Comparison of ENCODE assay signal across 2 cellular contexts in the genomic region with DNA sequence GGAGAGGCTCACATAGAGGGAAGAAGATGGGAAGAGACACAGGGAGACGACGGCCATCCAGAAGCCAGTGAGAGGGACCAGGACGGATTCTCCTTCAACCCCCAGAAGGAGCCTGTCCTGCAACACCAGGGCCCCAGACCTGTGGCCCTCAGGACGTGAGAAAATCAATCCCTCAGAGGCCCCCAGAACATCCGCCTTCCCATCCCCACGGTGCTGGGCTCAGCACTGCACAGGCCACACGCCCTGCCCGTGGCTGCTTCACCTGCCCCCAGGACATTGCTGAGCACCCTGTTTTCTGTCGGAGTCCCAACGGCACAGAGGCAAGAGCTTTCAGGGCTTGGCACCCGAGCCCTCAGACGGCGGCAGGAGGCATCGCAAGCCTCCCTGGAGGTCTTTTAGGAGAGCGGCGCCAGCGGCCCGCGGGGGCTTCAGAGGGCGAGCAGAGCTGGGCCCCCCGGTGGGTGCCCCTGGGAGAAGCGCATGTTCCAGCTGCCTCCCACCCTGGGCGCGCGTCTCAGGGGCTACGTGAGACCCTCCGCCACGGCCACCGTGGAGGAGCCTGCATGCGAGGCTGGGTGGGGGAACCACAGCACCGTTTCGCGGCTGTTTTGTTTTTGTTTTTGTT.
A peak's percentile ranks its signal among the peaks of the same experiment; 100 is the strongest.
TF ChIP-seq lines count a peak whose summit lies in the region.

No MANE protein-coding gene starts in this region.

TF ChIP-seq in HepG2, 621 proteins besides CTCF, POLR2A, EP300 and RAD21:
- no peak for TF ChIP-seq ZNF790 (CRISPR knock-in tag; IDR thresholded peaks at IDR 0.05; ENCODE audit: borderline replicate concordance)
- TF ChIP-seq PITX1 (CRISPR knock-in tag; IDR thresholded peaks at IDR 0.05), result no peak
- TF ChIP-seq, protein P1, sequence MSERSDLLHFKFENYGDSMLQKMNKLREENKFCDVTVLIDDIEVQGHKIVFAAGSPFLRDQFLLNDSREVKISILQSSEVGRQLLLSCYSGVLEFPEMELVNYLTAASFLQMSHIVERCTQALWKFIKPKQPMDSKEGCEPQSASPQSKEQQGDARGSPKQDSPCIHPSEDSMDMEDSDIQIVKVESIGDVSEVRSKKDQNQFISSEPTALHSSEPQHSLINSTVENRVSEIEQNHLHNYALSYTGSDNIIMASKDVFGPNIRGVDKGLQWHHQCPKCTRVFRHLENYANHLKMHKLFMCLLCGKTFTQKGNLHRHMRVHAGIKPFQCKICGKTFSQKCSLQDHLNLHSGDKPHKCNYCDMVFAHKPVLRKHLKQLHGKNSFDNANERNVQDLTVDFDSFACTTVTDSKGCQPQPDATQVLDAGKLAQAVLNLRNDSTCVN (CRISPR knock-in tag; IDR thresholded peaks at IDR 0.05; ENCODE audit: borderline replicate concordance), result no peak
- TF ChIP-seq ZSCAN21 (CRISPR knock-in tag; IDR thresholded peaks at IDR 0.05; ENCODE audit: borderline replicate concordance), result no peak
- TF ChIP-seq, protein P2, sequence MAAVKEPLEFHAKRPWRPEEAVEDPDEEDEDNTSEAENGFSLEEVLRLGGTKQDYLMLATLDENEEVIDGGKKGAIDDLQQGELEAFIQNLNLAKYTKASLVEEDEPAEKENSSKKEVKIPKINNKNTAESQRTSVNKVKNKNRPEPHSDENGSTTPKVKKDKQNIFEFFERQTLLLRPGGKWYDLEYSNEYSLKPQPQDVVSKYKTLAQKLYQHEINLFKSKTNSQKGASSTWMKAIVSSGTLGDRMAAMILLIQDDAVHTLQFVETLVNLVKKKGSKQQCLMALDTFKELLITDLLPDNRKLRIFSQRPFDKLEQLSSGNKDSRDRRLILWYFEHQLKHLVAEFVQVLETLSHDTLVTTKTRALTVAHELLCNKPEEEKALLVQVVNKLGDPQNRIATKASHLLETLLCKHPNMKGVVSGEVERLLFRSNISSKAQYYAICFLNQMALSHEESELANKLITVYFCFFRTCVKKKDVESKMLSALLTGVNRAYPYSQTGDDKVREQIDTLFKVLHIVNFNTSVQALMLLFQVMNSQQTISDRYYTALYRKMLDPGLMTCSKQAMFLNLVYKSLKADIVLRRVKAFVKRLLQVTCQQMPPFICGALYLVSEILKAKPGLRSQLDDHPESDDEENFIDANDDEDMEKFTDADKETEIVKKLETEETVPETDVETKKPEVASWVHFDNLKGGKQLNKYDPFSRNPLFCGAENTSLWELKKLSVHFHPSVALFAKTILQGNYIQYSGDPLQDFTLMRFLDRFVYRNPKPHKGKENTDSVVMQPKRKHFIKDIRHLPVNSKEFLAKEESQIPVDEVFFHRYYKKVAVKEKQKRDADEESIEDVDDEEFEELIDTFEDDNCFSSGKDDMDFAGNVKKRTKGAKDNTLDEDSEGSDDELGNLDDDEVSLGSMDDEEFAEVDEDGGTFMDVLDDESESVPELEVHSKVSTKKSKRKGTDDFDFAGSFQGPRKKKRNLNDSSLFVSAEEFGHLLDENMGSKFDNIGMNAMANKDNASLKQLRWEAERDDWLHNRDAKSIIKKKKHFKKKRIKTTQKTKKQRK (IDR thresholded peaks at IDR 0.05; ENCODE audit: low read length), result no peak
- TF ChIP-seq, protein P3, sequence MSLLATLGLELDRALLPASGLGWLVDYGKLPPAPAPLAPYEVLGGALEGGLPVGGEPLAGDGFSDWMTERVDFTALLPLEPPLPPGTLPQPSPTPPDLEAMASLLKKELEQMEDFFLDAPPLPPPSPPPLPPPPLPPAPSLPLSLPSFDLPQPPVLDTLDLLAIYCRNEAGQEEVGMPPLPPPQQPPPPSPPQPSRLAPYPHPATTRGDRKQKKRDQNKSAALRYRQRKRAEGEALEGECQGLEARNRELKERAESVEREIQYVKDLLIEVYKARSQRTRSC (CRISPR knock-in tag; IDR thresholded peaks at IDR 0.05; ENCODE audit: low read depth), result no peak
- TF ChIP-seq FOXM1 (CRISPR knock-in tag; IDR thresholded peaks at IDR 0.05), result no peak
- no peak for TF ChIP-seq NBN (conservative IDR thresholded peaks at IDR 0.05)
- no peak for TF ChIP-seq ZMYM4 (CRISPR knock-in tag; IDR thresholded peaks at IDR 0.05)
- TF ChIP-seq, protein P4, sequence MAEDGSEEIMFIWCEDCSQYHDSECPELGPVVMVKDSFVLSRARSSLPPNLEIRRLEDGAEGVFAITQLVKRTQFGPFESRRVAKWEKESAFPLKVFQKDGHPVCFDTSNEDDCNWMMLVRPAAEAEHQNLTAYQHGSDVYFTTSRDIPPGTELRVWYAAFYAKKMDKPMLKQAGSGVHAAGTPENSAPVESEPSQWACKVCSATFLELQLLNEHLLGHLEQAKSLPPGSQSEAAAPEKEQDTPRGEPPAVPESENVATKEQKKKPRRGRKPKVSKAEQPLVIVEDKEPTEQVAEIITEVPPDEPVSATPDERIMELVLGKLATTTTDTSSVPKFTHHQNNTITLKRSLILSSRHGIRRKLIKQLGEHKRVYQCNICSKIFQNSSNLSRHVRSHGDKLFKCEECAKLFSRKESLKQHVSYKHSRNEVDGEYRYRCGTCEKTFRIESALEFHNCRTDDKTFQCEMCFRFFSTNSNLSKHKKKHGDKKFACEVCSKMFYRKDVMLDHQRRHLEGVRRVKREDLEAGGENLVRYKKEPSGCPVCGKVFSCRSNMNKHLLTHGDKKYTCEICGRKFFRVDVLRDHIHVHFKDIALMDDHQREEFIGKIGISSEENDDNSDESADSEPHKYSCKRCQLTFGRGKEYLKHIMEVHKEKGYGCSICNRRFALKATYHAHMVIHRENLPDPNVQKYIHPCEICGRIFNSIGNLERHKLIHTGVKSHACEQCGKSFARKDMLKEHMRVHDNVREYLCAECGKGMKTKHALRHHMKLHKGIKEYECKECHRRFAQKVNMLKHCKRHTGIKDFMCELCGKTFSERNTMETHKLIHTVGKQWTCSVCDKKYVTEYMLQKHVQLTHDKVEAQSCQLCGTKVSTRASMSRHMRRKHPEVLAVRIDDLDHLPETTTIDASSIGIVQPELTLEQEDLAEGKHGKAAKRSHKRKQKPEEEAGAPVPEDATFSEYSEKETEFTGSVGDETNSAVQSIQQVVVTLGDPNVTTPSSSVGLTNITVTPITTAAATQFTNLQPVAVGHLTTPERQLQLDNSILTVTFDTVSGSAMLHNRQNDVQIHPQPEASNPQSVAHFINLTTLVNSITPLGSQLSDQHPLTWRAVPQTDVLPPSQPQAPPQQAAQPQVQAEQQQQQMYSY (CRISPR knock-in tag; IDR thresholded peaks at IDR 0.05), result no peak
- TF ChIP-seq ZMAT3 (CRISPR knock-in tag; conservative IDR thresholded peaks at IDR 0.05), result no peak
- TF ChIP-seq RXRB (CRISPR knock-in tag; IDR thresholded peaks at IDR 0.05; ENCODE audit: borderline replicate concordance), result no peak
- TF ChIP-seq ELF4 (CRISPR knock-in tag; IDR thresholded peaks at IDR 0.05; ENCODE audit: borderline replicate concordance), result no peak
- no peak for TF ChIP-seq ZNF296 (CRISPR knock-in tag; conservative IDR thresholded peaks at IDR 0.05)
- no peak for TF ChIP-seq MYNN (CRISPR knock-in tag; IDR thresholded peaks at IDR 0.05; ENCODE audit: low read depth)

TF ChIP-seq in K562, 482 proteins besides CTCF, POLR2A, EP300 and RAD21:
- no peak for TF ChIP-seq NFIX (CRISPR knock-in tag; IDR thresholded peaks at IDR 0.05; ENCODE audit: low read depth)
- TF ChIP-seq, protein P5, sequence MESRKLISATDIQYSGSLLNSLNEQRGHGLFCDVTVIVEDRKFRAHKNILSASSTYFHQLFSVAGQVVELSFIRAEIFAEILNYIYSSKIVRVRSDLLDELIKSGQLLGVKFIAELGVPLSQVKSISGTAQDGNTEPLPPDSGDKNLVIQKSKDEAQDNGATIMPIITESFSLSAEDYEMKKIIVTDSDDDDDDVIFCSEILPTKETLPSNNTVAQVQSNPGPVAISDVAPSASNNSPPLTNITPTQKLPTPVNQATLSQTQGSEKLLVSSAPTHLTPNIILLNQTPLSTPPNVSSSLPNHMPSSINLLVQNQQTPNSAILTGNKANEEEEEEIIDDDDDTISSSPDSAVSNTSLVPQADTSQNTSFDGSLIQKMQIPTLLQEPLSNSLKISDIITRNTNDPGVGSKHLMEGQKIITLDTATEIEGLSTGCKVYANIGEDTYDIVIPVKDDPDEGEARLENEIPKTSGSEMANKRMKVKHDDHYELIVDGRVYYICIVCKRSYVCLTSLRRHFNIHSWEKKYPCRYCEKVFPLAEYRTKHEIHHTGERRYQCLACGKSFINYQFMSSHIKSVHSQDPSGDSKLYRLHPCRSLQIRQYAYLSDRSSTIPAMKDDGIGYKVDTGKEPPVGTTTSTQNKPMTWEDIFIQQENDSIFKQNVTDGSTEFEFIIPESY (CRISPR knock-in tag; IDR thresholded peaks at IDR 0.05), result 0 out of 2 replicates have a peak, but pooled peaks have one; percentile 38
- TF ChIP-seq, protein P6, sequence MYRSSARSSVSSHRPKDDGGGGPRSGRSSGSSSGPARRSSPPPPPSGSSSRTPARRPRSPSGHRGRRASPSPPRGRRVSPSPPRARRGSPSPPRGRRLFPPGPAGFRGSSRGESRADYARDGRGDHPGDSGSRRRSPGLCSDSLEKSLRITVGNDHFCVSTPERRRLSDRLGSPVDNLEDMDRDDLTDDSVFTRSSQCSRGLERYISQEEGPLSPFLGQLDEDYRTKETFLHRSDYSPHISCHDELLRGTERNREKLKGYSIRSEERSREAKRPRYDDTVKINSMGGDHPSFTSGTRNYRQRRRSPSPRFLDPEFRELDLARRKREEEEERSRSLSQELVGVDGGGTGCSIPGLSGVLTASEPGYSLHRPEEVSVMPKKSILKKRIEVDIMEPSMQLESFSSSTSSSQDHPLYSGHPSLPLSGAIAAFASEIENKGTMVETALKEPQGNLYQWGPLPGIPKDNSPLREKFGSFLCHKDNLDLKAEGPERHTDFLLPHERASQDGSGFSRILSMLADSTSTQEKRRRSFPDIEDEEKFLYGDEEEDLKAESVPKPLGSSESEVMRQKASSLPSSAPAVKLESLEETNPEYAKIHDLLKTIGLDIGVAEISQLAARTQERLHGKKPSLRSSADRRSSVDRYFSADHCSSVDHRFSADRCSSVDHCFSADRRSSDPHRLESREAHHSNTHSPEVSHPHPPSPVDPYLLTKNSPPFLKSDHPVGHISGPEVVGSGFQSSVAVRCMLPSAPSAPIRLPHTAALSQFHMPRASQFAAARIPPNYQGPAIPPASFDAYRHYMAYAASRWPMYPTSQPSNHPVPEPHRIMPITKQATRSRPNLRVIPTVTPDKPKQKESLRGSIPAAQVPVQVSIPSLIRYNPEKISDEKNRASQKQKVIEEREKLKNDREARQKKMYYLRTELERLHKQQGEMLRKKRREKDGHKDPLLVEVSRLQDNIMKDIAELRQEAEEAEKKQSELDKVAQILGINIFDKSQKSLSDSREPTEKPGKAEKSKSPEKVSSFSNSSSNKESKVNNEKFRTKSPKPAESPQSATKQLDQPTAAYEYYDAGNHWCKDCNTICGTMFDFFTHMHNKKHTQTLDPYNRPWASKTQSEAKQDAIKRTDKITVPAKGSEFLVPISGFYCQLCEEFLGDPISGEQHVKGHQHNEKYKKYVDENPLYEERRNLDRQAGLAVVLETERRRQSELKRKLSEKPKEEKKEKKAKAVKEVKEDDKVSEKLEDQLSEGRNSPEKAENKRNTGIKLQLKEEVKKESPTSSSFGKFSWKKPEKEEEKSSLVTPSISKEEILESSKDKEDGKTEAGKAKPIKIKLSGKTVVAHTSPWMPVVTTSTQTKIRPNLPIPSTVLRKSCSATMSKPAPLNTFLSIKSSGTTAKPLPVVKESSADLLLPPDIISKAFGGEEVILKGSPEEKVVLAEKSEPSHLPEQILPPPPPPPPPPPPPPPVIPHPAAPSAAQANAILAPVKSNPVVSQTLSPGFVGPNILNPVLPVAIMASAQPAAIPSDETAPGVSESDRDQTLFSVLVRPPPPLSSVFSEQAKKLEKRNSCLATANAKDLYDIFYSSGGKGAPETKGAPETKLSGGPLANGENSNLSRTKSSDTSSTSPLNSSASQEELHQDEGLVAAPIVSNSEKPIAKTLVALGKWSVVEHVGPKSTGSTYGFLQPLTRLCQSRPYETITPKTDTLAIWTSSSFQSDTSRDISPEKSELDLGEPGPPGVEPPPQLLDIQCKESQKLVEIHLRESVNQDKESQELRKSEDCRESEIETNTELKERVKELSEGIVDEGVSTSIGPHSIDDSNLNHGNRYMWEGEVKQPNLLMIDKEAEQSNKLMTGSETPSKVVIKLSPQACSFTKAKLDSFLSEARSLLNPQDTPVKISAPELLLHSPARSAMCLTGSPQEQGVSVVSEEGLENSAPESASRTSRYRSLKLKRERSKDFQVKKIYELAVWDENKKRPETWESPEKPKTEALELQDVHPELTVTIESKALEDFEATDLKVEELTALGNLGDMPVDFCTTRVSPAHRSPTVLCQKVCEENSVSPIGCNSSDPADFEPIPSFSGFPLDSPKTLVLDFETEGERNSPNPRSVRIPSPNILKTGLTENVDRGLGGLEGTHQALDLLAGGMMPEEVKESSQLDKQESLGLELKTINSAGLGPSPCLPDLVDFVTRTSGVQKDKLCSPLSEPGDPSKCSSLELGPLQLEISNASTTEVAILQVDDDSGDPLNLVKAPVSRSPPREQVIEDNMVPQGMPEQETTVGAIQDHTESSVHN (IDR thresholded peaks at IDR 0.05; ENCODE audit: borderline replicate concordance in 1 of 2, low read depth in 1 of 2), result no peak
